7 cellular contexts compared by ENCODE assay signal in genomic region chr4:71229477-71230257, GRCh38.
DNase-seq lines count a peak whose midpoint lies in the region; ATAC-seq and TF ChIP-seq lines count a peak whose summit lies in the region.

No MANE protein-coding gene starts in this region.

- H3K14ac ChIP-seq in neuronal stem cell (ENCODE audit: low read length) = no peak overlapping the region

- no peaks in the 10 kb centered on the region for H3K4me1 Mint-ChIP-seq in CD8-positive, alpha-beta T cell (ENCODE audit: low read depth)

- H3K36me3 ChIP-seq in SJCRH30 = no peaks in the 10 kb centered on the region
- H3K36me3 ChIP-seq in neuronal stem cell (replicated peaks in 1 of 2; ENCODE audit: control insufficient read depth in 2 of 2, insufficient read depth in 2 of 2, low read length in 2 of 2) = no peaks in the 10 kb centered on the region
- no peaks in the 10 kb centered on the region for H3K36me3 ChIP-seq in CD8-positive, alpha-beta T cell (ENCODE audit: insufficient read depth, low read length)

- H3K4me1 ChIP-seq in SJCRH30 (no peaks in the 10 kb centered on the region), neuronal stem cell (ENCODE audit: control insufficient read depth in 2 of 2, insufficient read depth in 1 of 2, low read depth in 1 of 2, low read length in 2 of 2) (peaks cover 19 to 24% of the 10 kb centered on the region in 2 donors)
- no peaks in the 10 kb centered on the region for H3K4me1 ChIP-seq in CD8-positive, alpha-beta T cell (ENCODE audit: insufficient read depth, low read length)

- no peak overlapping the region for H3K4ac ChIP-seq in neuronal stem cell (ENCODE audit: low read length)

- no peak overlapping the region for H3K4me3 Mint-ChIP-seq in CD8-positive, alpha-beta T cell

- no peak overlapping the region for H4K91ac ChIP-seq in neuronal stem cell (ENCODE audit: low read depth, low read length, poor library complexity)

- no peak overlapping the region for H2BK120ac ChIP-seq in neuronal stem cell (ENCODE audit: low read depth, low read length)

- CTCF ChIA-PET in CD8-positive, alpha-beta T cell (lab: Charles Lee) = interaction anchor here (0.7 to 1.4 kb wide), 6 partner anchors 8 to 482 kb away, joined by 3 to 5 read pairs (median 3); no protein-coding TSS in a partner anchor

- H3K18ac ChIP-seq in neuronal stem cell (ENCODE audit: low read length) = no peak overlapping the region

- peak; percentile 64 for TF ChIP-seq CTCF in fibroblast of mammary gland (conservative IDR thresholded peaks at IDR 0.05; ENCODE audit: control insufficient read depth, insufficient read depth, low read depth, low read length)
- no peak for TF ChIP-seq CTCF in CD8-positive, alpha-beta T cell (IDR thresholded peaks at IDR 0.05)

- no peak overlapping the region for H2AK5ac ChIP-seq in neuronal stem cell (ENCODE audit: low read depth, low read length)

- H3K27ac ChIP-seq in SJCRH30 (no peak overlapping the region), neuronal stem cell (replicated peaks; ENCODE audit: low read length) (no peak overlapping the region)
- H3K27ac ChIP-seq in CD8-positive, alpha-beta T cell (ENCODE audit: low read depth, low read length) = no peak overlapping the region

- no peaks in the 10 kb centered on the region for H3K36me3 Mint-ChIP-seq in CD8-positive, alpha-beta T cell

- no CpG with 5 or more reads among the region's 9 CpGs for WGBS in neuronal stem cell (ENCODE audit: extremely low coverage in 2 of 2, insufficient read length in 2 of 2, insufficient replicate concordance in 1 of 2), 2 donors

- H4K8ac ChIP-seq in neuronal stem cell (ENCODE audit: low read depth, low read length) = no peak overlapping the region

- H3K4me2 ChIP-seq in neuronal stem cell (ENCODE audit: insufficient read depth, low read length, poor library complexity, severe bottlenecking) = no peak overlapping the region

- H2BK15ac ChIP-seq in neuronal stem cell (ENCODE audit: low read length) = no peak overlapping the region

- H3K23ac ChIP-seq in neuronal stem cell (ENCODE audit: low read depth, low read length, poor library complexity) = no peak overlapping the region

- no peaks in the 10 kb centered on the region for H3K79me1 ChIP-seq in neuronal stem cell (ENCODE audit: low read depth, low read length)

- intact Hi-C loops in CD8-positive, alpha-beta T cell (cut with DNase I, micrococcal nuclease) = no loop called here

- POLR2A ChIA-PET in CD8-positive, alpha-beta T cell (lab: Charles Lee) = no interaction called here

- H2BK5ac ChIP-seq in neuronal stem cell (ENCODE audit: low read length) = no peak overlapping the region

- peaks cover 3% of the 10 kb centered on the region for H3K27me3 Mint-ChIP-seq in CD8-positive, alpha-beta T cell (ENCODE audit: low read depth)

- no peak overlapping the region for H3K27ac Mint-ChIP-seq in CD8-positive, alpha-beta T cell

- H3K9me3 ChIP-seq in SJCRH30 (replicated peaks) = no peaks in the 10 kb centered on the region
- H3K9me3 ChIP-seq in neuronal stem cell (replicated peaks in 1 of 2; ENCODE audit: control insufficient read depth in 2 of 2, insufficient read depth in 1 of 2, low read depth in 1 of 2, low read length in 2 of 2) = no peaks in the 10 kb centered on the region
- H3K9me3 ChIP-seq in CD8-positive, alpha-beta T cell (ENCODE audit: low read length) = no peaks in the 10 kb centered on the region

- no peak overlapping the region for H2BK12ac ChIP-seq in neuronal stem cell (ENCODE audit: low read length)

- H3K27me3 ChIP-seq in SJCRH30 (peaks cover 12% of the 10 kb centered on the region; the same call in 1 of the 2 replicates), neuronal stem cell (ENCODE audit: control insufficient read depth in 3 of 3, insufficient read depth in 3 of 3, low read depth in 1 of 3, low read length in 3 of 3) (no peaks in the 10 kb centered on the region)
- H3K27me3 ChIP-seq in CD8-positive, alpha-beta T cell (ENCODE audit: insufficient read depth, low read length) = no peaks in the 10 kb centered on the region

- H3K9ac ChIP-seq in neuronal stem cell (ENCODE audit: low read depth, low read length, poor library complexity) = no peak overlapping the region

- DNase-seq in GM03348 (ENCODE audit: low spot score) (peak; percentile 70), SJCRH30 (peak; percentile 10 to 51), fibroblast of mammary gland (ENCODE audit: low read depth) (peak; percentile 47), neuronal stem cell (ENCODE audit: low spot score) (peak; percentile 30)
- no peak for DNase-seq in CD8-positive, alpha-beta T cell
- DNase-seq in stimulated activated CD4-positive, alpha-beta T cell treated with anti-CD3 and anti-CD28 coated beads, Interleukin-2, amount 100 ng/mL, for 48 hours = no peak

- ATAC-seq in HG02759 (IDR thresholded peaks at IDR 0.05; ENCODE audit: unreplicated experiment) = peak; percentile 60
- no peak for ATAC-seq in CD8-positive, alpha-beta T cell

- H3K9me3 Mint-ChIP-seq in CD8-positive, alpha-beta T cell = no peaks in the 10 kb centered on the region

- H3K4me3 ChIP-seq in SJCRH30 (no peak overlapping the region), fibroblast of mammary gland (ENCODE audit: control insufficient read depth, low read depth, low read length) (no peak overlapping the region), neuronal stem cell (ENCODE audit: low read length in 2 of 2) (peak overlapping the region in 1 of 2 donors; percentile 17)
- no peak overlapping the region for H3K4me3 ChIP-seq in CD8-positive, alpha-beta T cell (ENCODE audit: low read depth, low read length)

- H2AFZ ChIP-seq in neuronal stem cell (ENCODE audit: low read length) = peak overlapping the region; percentile 71

Comparison
In these comparisons a context has a peak if more than half of its experiments do, and no peak if none do; other contexts are left out.
1. DNase-seq: peak in GM03348 (single experiment), SJCRH30 (2 of 2), fibroblast of mammary gland (single experiment) and neuronal stem cell (single experiment); none in CD8-positive, alpha-beta T cell (0 of 7) and stimulated activated CD4-positive, alpha-beta T cell treated with anti-CD3 and anti-CD28 coated beads, Interleukin-2, amount 100 ng/mL, for 48 hours (0 of 2).